26 cellular contexts compared by ENCODE assay signal in genomic region chr12:80264386-80264785, GRCh38.
DNase-seq lines count a peak whose midpoint lies in the region; FAIRE-seq and TF ChIP-seq lines count a peak whose summit lies in the region.
"Had no signal": no experiment of that assay in that cellular context is flagged by ENCODE, and none has a peak within 500 bp of the region (broad histone marks: within the 10 kb centered on the region; RNA-seq: fewer than 3 reads in every experiment).

No MANE protein-coding gene starts in this region.

- H3K27ac Mint-ChIP-seq in astrocyte (ENCODE audit: unreplicated experiment) = no peak overlapping the region
- H3K27ac Mint-ChIP-seq: CD14-positive monocyte; CD4-positive, alpha-beta T cell; CD8-positive, alpha-beta memory T cell; HFFc6 had no signal

- H3K36me3 Mint-ChIP-seq in astrocyte (ENCODE audit: low read depth, unreplicated experiment) = no peaks in the 10 kb centered on the region
- H3K36me3 Mint-ChIP-seq: CD14-positive monocyte; CD8-positive, alpha-beta memory T cell had no signal

- TF ChIP-seq POLR2A in erythroblast (IDR thresholded peaks at IDR 0.05; ENCODE audit: low read length) = no peak

- H3K36me3 ChIP-seq in astrocyte (ENCODE audit: insufficient read depth, low read length) = no peaks in the 10 kb centered on the region
- no peaks in the 10 kb centered on the region for H3K36me3 ChIP-seq in osteoblast (ENCODE audit: insufficient read depth, low read length)
- H3K36me3 ChIP-seq: BE2C; BLaER1 treated with 17β-estradiol and CSF1 and Interleukin-3, amounts not matched to agents 10 nM and 100 nM; HAP-1 had no signal

- H3K9ac ChIP-seq in astrocyte (ENCODE audit: low read length) = no peak overlapping the region
- H3K9ac ChIP-seq: BLaER1 treated with 17β-estradiol and CSF1 and Interleukin-3, amounts not matched to agents 10 nM and 100 nM had no signal

- H3K4me2 ChIP-seq in astrocyte (ENCODE audit: low read length) = no peak overlapping the region
- no peak overlapping the region for H3K4me2 ChIP-seq in osteoblast (ENCODE audit: insufficient read depth, low read length)
- H3K4me2 ChIP-seq: BLaER1 treated with 17β-estradiol and CSF1 and Interleukin-3, amounts not matched to agents 10 nM and 100 nM had no signal

- H4K20me1 ChIP-seq in astrocyte (ENCODE audit: insufficient read depth, low read length) = no peaks in the 10 kb centered on the region
- H4K20me1 ChIP-seq in osteoblast (ENCODE audit: insufficient read depth, low read length) = no peaks in the 10 kb centered on the region
- H4K20me1 ChIP-seq: BLaER1 treated with 17β-estradiol and CSF1 and Interleukin-3, amounts not matched to agents 10 nM and 100 nM had no signal

- intact Hi-C loops in posterior cingulate gyrus (cut with DNase I) = no loop called here

- no peaks in the 10 kb centered on the region for H3K9me3 Mint-ChIP-seq in astrocyte (ENCODE audit: unreplicated experiment)
- H3K9me3 Mint-ChIP-seq: CD14-positive monocyte; CD4-positive, alpha-beta T cell; CD8-positive, alpha-beta memory T cell; HFFc6 had no signal

- H3K4me1 ChIP-seq in astrocyte (ENCODE audit: insufficient read depth, low read length) (peaks cover 11% of the 10 kb centered on the region), osteoblast (ENCODE audit: insufficient read depth, low read length) (peaks cover 31% of the 10 kb centered on the region)
- H3K4me1 ChIP-seq: BE2C, HAP-1 had no signal

- H3K4me3 Mint-ChIP-seq in astrocyte (ENCODE audit: unreplicated experiment) = no peak overlapping the region
- H3K4me3 Mint-ChIP-seq: CD14-positive monocyte; CD4-positive, alpha-beta T cell; CD8-positive, alpha-beta memory T cell; HFFc6 had no signal

- FAIRE-seq in astrocyte (lab: Jason Lieb, UNC) = no peak
- FAIRE-seq: A204.1, D721Med, GM12891, GM18507, H54 had no signal

- no peaks in the 10 kb centered on the region for H3K9me3 ChIP-seq in astrocyte (ENCODE audit: insufficient read depth, low read depth, low read length)
- H3K9me3 ChIP-seq in osteoblast (ENCODE audit: low read depth, low read length) = no peaks in the 10 kb centered on the region
- H3K9me3 ChIP-seq: BE2C; BLaER1 treated with 17β-estradiol and CSF1 and Interleukin-3, amounts not matched to agents 10 nM and 100 nM; HAP-1 had no signal

- peaks cover 12% of the 10 kb centered on the region for H3K4me1 Mint-ChIP-seq in astrocyte (ENCODE audit: low read depth, unreplicated experiment)
- H3K4me1 Mint-ChIP-seq: CD14-positive monocyte; CD8-positive, alpha-beta memory T cell had no signal

- H3K27me3 ChIP-seq in astrocyte (ENCODE audit: insufficient read depth, low read length) (no peaks in the 10 kb centered on the region), osteoblast (ENCODE audit: insufficient read depth, low read length) (no peaks in the 10 kb centered on the region)
- H3K27me3 ChIP-seq: BLaER1 treated with 17β-estradiol and CSF1 and Interleukin-3, amounts not matched to agents 10 nM and 100 nM had no signal

- no peak overlapping the region for H3K27ac ChIP-seq in astrocyte (ENCODE audit: low read depth, low read length)
- no peak overlapping the region for H3K27ac ChIP-seq in osteoblast (ENCODE audit: low read depth, low read length)
- H3K27ac ChIP-seq: 22Rv1; BLaER1 treated with 17β-estradiol and CSF1 and Interleukin-3, amounts not matched to agents 10 nM and 100 nM had no signal

- H3K79me2 ChIP-seq in astrocyte (ENCODE audit: insufficient read depth, low read length) (no peaks in the 10 kb centered on the region), osteoblast (ENCODE audit: insufficient read depth, low read length) (no peaks in the 10 kb centered on the region)

- no peak for TF ChIP-seq CTCF in AG10803 (conservative IDR thresholded peaks at IDR 0.05; ENCODE audit: low read length)
- TF ChIP-seq CTCF in astrocyte (IDR thresholded peaks at IDR 0.05; ENCODE audit: insufficient read depth, low read depth, low read length) = no peak
- TF ChIP-seq CTCF in osteoblast (IDR thresholded peaks at IDR 0.05; ENCODE audit: extremely low read depth, low read depth, low read length) = no peak

- H3K4me3 ChIP-seq in AG10803 (ENCODE audit: low read length) (no peak overlapping the region), astrocyte (ENCODE audit: insufficient read depth, low read depth, low read length) (no peak overlapping the region), osteoblast (ENCODE audit: insufficient read depth, low read length) (no peak overlapping the region)
- H3K4me3 ChIP-seq: BLaER1 treated with 17β-estradiol and CSF1 and Interleukin-3, amounts not matched to agents 10 nM and 100 nM; HAP-1 had no signal

- H2AFZ ChIP-seq in astrocyte (ENCODE audit: low read depth, low read length) (no peak overlapping the region), osteoblast (ENCODE audit: low read length) (peak overlapping the region; percentile 16)

- DNase-seq in AG10803 (ENCODE audit: low read depth) (peak; percentile 55), astrocyte (ENCODE audit: low read depth) (peak; percentile 41), fibroblast of peridontal ligament (ENCODE audit: extremely low read depth) (peak; percentile 64), osteoblast (ENCODE audit: insufficient read length, low spot score, missing footprints) (no peak), posterior cingulate gyrus (no peak), medulla oblongata (ENCODE audit: extremely low spot score) (no peak), erythroblast (lab: John Stamatoyannopoulos, UW) (no peak)
- DNase-seq: AML-193; BE2C; CD4-positive, alpha-beta T cell; CD8-positive, alpha-beta memory T cell; DMS 273 treated with DMSO at 0.1 percent for 48 hours; DMS79; EL; GF-D8; GOT3; HFFc6 had no signal

- no peaks in the 10 kb centered on the region for H3K27me3 Mint-ChIP-seq in astrocyte (ENCODE audit: low read depth, unreplicated experiment)

Comparison
In these comparisons a context has a peak if more than half of its experiments do, and no peak if none do; other contexts are left out.
1. DNase-seq: peak in AG10803 (single experiment), astrocyte (single experiment) and fibroblast of peridontal ligament (single experiment); none in osteoblast (single experiment), posterior cingulate gyrus (0 of 10), medulla oblongata (single experiment) and erythroblast (0 of 2).